ENCODE assay signal across 34 cellular contexts in genomic region chr12:23719493-23719892, GRCh38.
"Had no signal": no experiment of that assay in that cellular context is flagged by ENCODE, and none has a peak within 500 bp of the region (broad histone marks: within the 10 kb centered on the region; RNA-seq: fewer than 3 reads in every experiment).

No MANE protein-coding gene starts in this region.

- H3K4me3 ChIP-seq: MG63 had no signal

- H3K27me3 ChIP-seq: MG63 had no signal

- H3K36me3 ChIP-seq: MG63 had no signal

- DNase-seq: Karpas-422, Kasumi-1, MG63, MM.1S, MV-4-11, NCI-H1048, NCI-H1092, NCI-H1092 treated with DMSO at 0.1 percent for 48 hours, NCI-H1105, NCI-H1105 treated with DMSO at 0.1 percent for 48 hours, NCI-H1417, NCI-H1417 treated with DMSO at 0.1 percent for 48 hours, NCI-H1436, NCI-H1436 treated with DMSO at 0.1 percent for 48 hours, NCI-H146, NCI-H1694, NCI-H1694 treated with DMSO at 0.1 percent for 48 hours, NCI-H187, NCI-H187 treated with DMSO at 0.1 percent for 48 hours, NCI-H1930, NCI-H2029, NCI-H2029 treated with DMSO at 0.1 percent for 48 hours, NCI-H2081, NCI-H2081 treated with DMSO at 0.1 percent for 48 hours, NCI-H2107, NCI-H2171 treated with DMSO at 0.1 percent for 48 hours, NCI-H2227 treated with DMSO at 0.1 percent for 48 hours, NCI-H226, NCI-H345, NCI-H446, NCI-H446 treated with DMSO at 0.1 percent for 48 hours, NCI-H510A, NCI-H510A treated with DMSO at 0.1 percent for 48 hours, NCI-H524 had no signal

- H3K9me3 ChIP-seq: MG63 had no signal
